1 cellular context compared by ENCODE assay signal in genomic region chr14:74325446-74325845, GRCh38.
TF ChIP-seq lines count a peak whose summit lies in the region.

No MANE protein-coding gene starts in this region.

TF ChIP-seq in WTC11, 78 proteins besides CTCF, POLR2A, EP300 and RAD21 (continued from another document):
- no peak for TF ChIP-seq HMGXB4 (CRISPR knock-in tag; IDR thresholded peaks at IDR 0.05)
- TF ChIP-seq STAT6 (CRISPR knock-in tag; conservative IDR thresholded peaks at IDR 0.05; ENCODE audit: low read depth): no peak
- TF ChIP-seq SMAD3 (CRISPR knock-in tag; IDR thresholded peaks at IDR 0.05; ENCODE audit: borderline replicate concordance): no peak
- TF ChIP-seq GABPB1 (CRISPR knock-in tag; IDR thresholded peaks at IDR 0.05): no peak
- TF ChIP-seq ZNF416 (CRISPR knock-in tag; IDR thresholded peaks at IDR 0.05): no peak
- TF ChIP-seq CREM (CRISPR knock-in tag; IDR thresholded peaks at IDR 0.05): no peak
- TF ChIP-seq GTF2I (CRISPR knock-in tag; conservative IDR thresholded peaks at IDR 0.05): peak; percentile 80; the same call in 1 of the 2 replicates
- TF ChIP-seq ATF3 (CRISPR knock-in tag; conservative IDR thresholded peaks at IDR 0.05): no peak
- TF ChIP-seq ZNF121 (CRISPR knock-in tag; IDR thresholded peaks at IDR 0.05): peak; percentile 99
- no peak for TF ChIP-seq ATF1 (CRISPR knock-in tag; IDR thresholded peaks at IDR 0.05)
